19 cellular contexts compared by ENCODE assay signal in the genomic region with DNA sequence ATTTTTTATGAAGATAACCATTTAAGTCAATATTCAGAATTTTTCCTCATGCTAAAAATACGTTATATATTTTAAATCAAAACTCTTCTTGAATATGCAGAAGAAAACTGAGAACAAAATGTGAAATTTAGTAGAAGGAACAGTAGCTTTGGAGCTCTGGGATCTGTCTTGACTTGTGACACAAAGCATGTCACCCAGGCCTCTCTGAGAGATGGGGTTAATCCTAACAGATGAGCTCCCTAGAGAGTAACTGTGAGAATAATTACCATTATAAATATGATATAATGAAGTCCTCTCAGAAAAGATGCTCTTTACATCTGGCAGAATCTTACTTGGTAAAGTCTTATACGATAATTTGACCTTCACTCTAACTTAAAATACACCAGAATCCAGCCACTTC.
A peak's percentile ranks its signal among the peaks of the same experiment; 100 is the strongest.
DNase-seq lines count a peak whose midpoint lies in the region; ATAC-seq and TF ChIP-seq lines count a peak whose summit lies in the region.
"Had no signal": no experiment of that assay in that cellular context is flagged by ENCODE, and none has a peak within 500 bp of the region (broad histone marks: within the 10 kb centered on the region; RNA-seq: fewer than 3 reads in every experiment).

No MANE protein-coding gene starts in this region.

- H3K9ac ChIP-seq in Loucy (ENCODE audit: low read depth, low read length, poor library complexity, severe bottlenecking), result peak overlapping the region; percentile 7
- H3K9ac ChIP-seq in smooth muscle cell (ENCODE audit: low read depth), result no peak overlapping the region
- H3K9ac ChIP-seq in mesenchymal stem cell (ENCODE audit: low read length), result no peak overlapping the region

- H3K4me3 Mint-ChIP-seq in T-helper 1 cell treated with Interleukin-12 subunit alpha and Interleukin-12 subunit beta and Interleukin-4 antibody, amounts not matched to agents 30 μg/mL and 1 μg/mL, for 36 hours, result no peak overlapping the region
- H3K4me3 Mint-ChIP-seq in brain, result peak overlapping the region in 3 of 5 experiments; percentile 14 to 37 (median 17)
- H3K4me3 Mint-ChIP-seq: CD14-positive monocyte, H9, HFFc6 had no signal

- H3K14ac ChIP-seq in mesenchymal stem cell (ENCODE audit: low read length in 2 of 2), result no peak overlapping the region

- H3F3A ChIP-seq in Loucy (ENCODE audit: low read depth), result peaks cover 23% of the 10 kb centered on the region; the same call in 1 of the 2 replicates
- H3F3A ChIP-seq in smooth muscle cell (ENCODE audit: low read depth), result peaks cover 31% of the 10 kb centered on the region

- H3K79me2 ChIP-seq in Loucy (ENCODE audit: insufficient read depth, low read length) (peaks cover 100% of the 10 kb centered on the region), smooth muscle cell (ENCODE audit: low read depth) (peaks cover 100% of the 10 kb centered on the region)

- H3K18ac ChIP-seq in mesenchymal stem cell (ENCODE audit: low read depth in 1 of 2, low read length in 2 of 2), result peak overlapping the region in 1 of 2 experiments; percentile 38

- intact Hi-C loops in heart left ventricle (cut with DNase I), result no loop called here

- no peak overlapping the region for H2AK5ac ChIP-seq in mesenchymal stem cell (ENCODE audit: low read length, severe bottlenecking)

- H4K20me1 ChIP-seq in Loucy (ENCODE audit: insufficient read depth, low read length, poor library complexity, severe bottlenecking) (peaks cover 100% of the 10 kb centered on the region), smooth muscle cell (ENCODE audit: low read depth) (peaks cover 100% of the 10 kb centered on the region)

- peak overlapping the region; percentile 11 for H3K4me3 ChIP-seq in Loucy (ENCODE audit: low read length, poor library complexity, severe bottlenecking)
- H3K4me3 ChIP-seq in smooth muscle cell, result no peak overlapping the region
- no peak overlapping the region for H3K4me3 ChIP-seq in mesenchymal stem cell (ENCODE audit: insufficient read depth in 1 of 2, low read depth in 1 of 2, low read length in 2 of 2)
- no peak overlapping the region for H3K4me3 ChIP-seq in heart left ventricle
- H3K4me3 ChIP-seq: MG63 had no signal

- ATAC-seq in heart left ventricle, result no peak
- ATAC-seq: Panc1 had no signal

- no peak overlapping the region for H2BK5ac ChIP-seq in mesenchymal stem cell (ENCODE audit: low read depth, low read length, poor library complexity, severe bottlenecking)

- no peak for TF ChIP-seq CTCF in Loucy (conservative IDR thresholded peaks at IDR 0.05; ENCODE audit: low read length)
- TF ChIP-seq CTCF in brain (conservative IDR thresholded peaks at IDR 0.05), result no peak
- TF ChIP-seq CTCF in smooth muscle cell (IDR thresholded peaks at IDR 0.05; ENCODE audit: borderline replicate concordance, insufficient read depth, poor library complexity, severe bottlenecking), result no peak
- no peak for TF ChIP-seq CTCF in heart left ventricle (IDR thresholded peaks at IDR 0.05)

- peak overlapping the region; percentile 13 for H3K27ac Mint-ChIP-seq in T-helper 1 cell treated with Interleukin-12 subunit alpha and Interleukin-12 subunit beta and Interleukin-4 antibody, amounts not matched to agents 30 μg/mL and 1 μg/mL, for 36 hours
- H3K27ac Mint-ChIP-seq in brain, result peak overlapping the region in 4 of 5 experiments; percentile 15 to 84 (median 72)
- H3K27ac Mint-ChIP-seq: H9 had no signal

- H3K27ac ChIP-seq in smooth muscle cell (ENCODE audit: low read depth), result peak overlapping the region; percentile 81
- no peak overlapping the region for H3K27ac ChIP-seq in mesenchymal stem cell (ENCODE audit: low read length, poor library complexity, severe bottlenecking)
- no peak overlapping the region for H3K27ac ChIP-seq in heart left ventricle

- H3K79me1 ChIP-seq in mesenchymal stem cell (replicated peaks; ENCODE audit: low read length, poor library complexity, severe bottlenecking), result no peaks in the 10 kb centered on the region

- peaks cover 95% of the 10 kb centered on the region for H3K36me3 ChIP-seq in Loucy (ENCODE audit: insufficient read depth, low read length)
- H3K36me3 ChIP-seq in smooth muscle cell (ENCODE audit: low read depth), result peaks cover 12% of the 10 kb centered on the region
- no peaks in the 10 kb centered on the region for H3K36me3 ChIP-seq in mesenchymal stem cell (ENCODE audit: control insufficient read depth in 1 of 2, insufficient read depth in 2 of 2, low read depth in 1 of 2, low read length in 2 of 2)
- no peaks in the 10 kb centered on the region for H3K36me3 ChIP-seq in heart left ventricle

- H2AFZ ChIP-seq in Loucy (ENCODE audit: low read length) (no peak overlapping the region), smooth muscle cell (ENCODE audit: low read depth) (no peak overlapping the region), mesenchymal stem cell (ENCODE audit: low read depth, low read length) (no peak overlapping the region)

- 79% methylated on average over 2 of the region's 2 CpGs for WGBS in smooth muscle cell (ENCODE audit: low lambda C conversion rate)
- 65% methylated on average over 1 of the region's 2 CpGs for WGBS in mesenchymal stem cell
- WGBS in heart left ventricle, 4 donors, result 77 to 89% (median 85%) methylated on average over 2 of the region's 2 CpGs

- no peaks in the 10 kb centered on the region for H3K9me2 ChIP-seq in Loucy (replicated peaks; ENCODE audit: low read depth, low read length)

- H3K36me3 Mint-ChIP-seq in T-helper 1 cell treated with Interleukin-12 subunit alpha and Interleukin-12 subunit beta and Interleukin-4 antibody, amounts not matched to agents 30 μg/mL and 1 μg/mL, for 36 hours (ENCODE audit: low read depth), result peaks cover 48% of the 10 kb centered on the region
- peaks cover 55% of the 10 kb centered on the region for H3K36me3 Mint-ChIP-seq in brain

- H3K4ac ChIP-seq in mesenchymal stem cell (ENCODE audit: low read depth in 1 of 2, low read length in 2 of 2), result no peak overlapping the region

- H3K9me3 Mint-ChIP-seq in T-helper 1 cell treated with Interleukin-12 subunit alpha and Interleukin-12 subunit beta and Interleukin-4 antibody, amounts not matched to agents 30 μg/mL and 1 μg/mL, for 36 hours, result no peaks in the 10 kb centered on the region
- peaks cover 0 to 7% (median 0%) of the 10 kb centered on the region in 5 experiments for H3K9me3 Mint-ChIP-seq in brain
- H3K9me3 Mint-ChIP-seq: H9, HFFc6 had no signal

- H3K4me1 ChIP-seq in Loucy (ENCODE audit: insufficient read depth, low read length, poor library complexity, severe bottlenecking) (peaks cover 86% of the 10 kb centered on the region), smooth muscle cell (ENCODE audit: low read depth) (peaks cover 30% of the 10 kb centered on the region), mesenchymal stem cell (ENCODE audit: control insufficient read depth, insufficient read depth, low read depth, low read length) (peaks cover 3% of the 10 kb centered on the region), heart left ventricle (peaks cover 0 to 42% (median 8%) of the 10 kb centered on the region in 12 donors)

- H3K4me2 ChIP-seq in Loucy (ENCODE audit: low read depth, low read length, poor library complexity, severe bottlenecking), result peak overlapping the region; percentile 70
- peak overlapping the region; percentile 51 for H3K4me2 ChIP-seq in smooth muscle cell
- H3K4me2 ChIP-seq in mesenchymal stem cell (ENCODE audit: low read length, poor library complexity, severe bottlenecking), result no peak overlapping the region

- no peak overlapping the region for H4K91ac ChIP-seq in mesenchymal stem cell (ENCODE audit: low read length)

- H3K9me3 ChIP-seq in Loucy (ENCODE audit: insufficient read depth, low read depth, low read length) (no peaks in the 10 kb centered on the region), smooth muscle cell (replicated peaks; ENCODE audit: low read depth) (no peaks in the 10 kb centered on the region), mesenchymal stem cell (ENCODE audit: control insufficient read depth, low read length) (no peaks in the 10 kb centered on the region), heart left ventricle (no peaks in the 10 kb centered on the region)
- H3K9me3 ChIP-seq: MG63 had no signal

- H2BK120ac ChIP-seq in mesenchymal stem cell (ENCODE audit: low read depth, low read length), result no peak overlapping the region

- H2BK15ac ChIP-seq in mesenchymal stem cell (ENCODE audit: low read depth, poor library complexity, severe bottlenecking), result no peak overlapping the region

- H3K4me1 Mint-ChIP-seq in T-helper 1 cell treated with Interleukin-12 subunit alpha and Interleukin-12 subunit beta and Interleukin-4 antibody, amounts not matched to agents 30 μg/mL and 1 μg/mL, for 36 hours (ENCODE audit: low read depth), result peaks cover 56% of the 10 kb centered on the region
- peaks cover 78% of the 10 kb centered on the region for H3K4me1 Mint-ChIP-seq in brain
- H3K4me1 Mint-ChIP-seq: H9 had no signal

- no peaks in the 10 kb centered on the region for H3K27me3 Mint-ChIP-seq in T-helper 1 cell treated with Interleukin-12 subunit alpha and Interleukin-12 subunit beta and Interleukin-4 antibody, amounts not matched to agents 30 μg/mL and 1 μg/mL, for 36 hours (ENCODE audit: low read depth)
- H3K27me3 Mint-ChIP-seq in brain, result no peaks in the 10 kb centered on the region

- H2BK12ac ChIP-seq in mesenchymal stem cell (ENCODE audit: low read length in 2 of 2), result no peak overlapping the region

- H3K23ac ChIP-seq in mesenchymal stem cell (ENCODE audit: low read length in 2 of 2), result no peak overlapping the region

- H3K27me3 ChIP-seq in Loucy (ENCODE audit: insufficient read depth, low read length, poor library complexity, severe bottlenecking) (no peaks in the 10 kb centered on the region), smooth muscle cell (ENCODE audit: low read depth) (no peaks in the 10 kb centered on the region), mesenchymal stem cell (ENCODE audit: control insufficient read depth in 1 of 2, insufficient read depth in 1 of 2, low read length in 2 of 2) (no peaks in the 10 kb centered on the region), heart left ventricle (no peaks in the 10 kb centered on the region)
- H3K27me3 ChIP-seq: MG63 had no signal

- DNase-seq in T-helper 1 cell, result no peak
- no peak for DNase-seq in smooth muscle cell (lab: John Stamatoyannopoulos, UW; ENCODE audit: unreplicated experiment)
- DNase-seq in GDM1 (lab: John Stamatoyannopoulos, UW), result no peak
- DNase-seq in mesenchymal stem cell, result no peak
- no peak for DNase-seq in heart left ventricle
- DNase-seq: H9, HFFc6, Karpas-422, MG63, NCI-H1417, NCI-H1694 treated with DMSO at 0.1 percent for 48 hours, NCI-H2081 treated with DMSO at 0.1 percent for 48 hours, NCI-H446 treated with DMSO at 0.1 percent for 48 hours, SIG-M5 had no signal

- no peak overlapping the region for H4K8ac ChIP-seq in mesenchymal stem cell (ENCODE audit: low read length)

- no peak for TF ChIP-seq POLR2A in heart left ventricle (IDR thresholded peaks at IDR 0.05)
